9 cellular contexts compared by ENCODE assay signal in the genomic region with DNA sequence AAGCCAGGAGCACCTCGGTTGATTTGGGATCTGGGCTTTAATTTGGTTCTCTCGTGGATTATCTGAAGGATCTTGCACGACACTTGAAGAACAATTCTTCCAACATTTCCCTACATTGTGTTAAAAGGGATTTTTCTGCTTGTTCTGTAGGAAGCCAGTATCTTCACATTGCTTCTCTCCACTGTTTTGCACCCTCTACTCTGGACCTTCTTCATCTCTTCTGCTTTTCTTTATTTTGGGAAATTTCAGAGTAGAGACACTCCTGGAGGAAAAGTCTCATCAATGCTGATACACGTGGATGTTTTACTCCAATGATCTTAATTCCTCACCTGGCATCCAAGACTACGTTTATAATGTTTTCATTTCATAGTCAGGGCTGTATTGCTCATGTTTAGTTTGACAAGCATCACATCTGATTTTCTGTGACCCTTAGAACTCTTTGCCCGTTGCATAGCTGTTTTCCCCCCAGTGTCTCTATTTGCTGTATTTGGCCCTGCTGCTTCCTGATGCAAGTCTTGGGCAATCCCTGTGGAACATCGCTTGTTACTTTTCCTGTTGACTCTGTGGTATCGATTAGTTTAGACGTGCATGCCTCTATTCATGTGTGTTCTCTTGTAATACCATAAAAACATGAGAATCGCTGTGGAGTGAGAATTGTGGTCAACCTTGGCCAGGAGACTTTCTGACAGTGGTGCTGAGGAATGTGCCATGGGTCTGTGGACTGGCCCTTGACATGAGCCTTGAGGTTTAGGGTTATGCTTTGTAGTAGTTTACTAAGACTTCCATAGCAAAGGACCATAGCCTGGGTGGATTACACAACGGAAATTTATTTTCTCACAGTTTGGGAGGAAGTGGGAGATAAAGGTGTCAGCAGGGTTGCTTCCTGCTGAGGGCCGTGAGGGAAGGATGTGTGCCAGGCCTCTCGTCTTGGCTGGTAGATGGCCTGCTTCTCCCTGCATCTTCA. TPM values are rescaled to one million over a fixed set of nuclear protein-coding genes. Genes with fewer than 3 reads are reported as not detected.
DNase-seq lines count a peak whose midpoint lies in the region; ATAC-seq, FAIRE-seq and TF ChIP-seq lines count a peak whose summit lies in the region.
"Had no signal": no experiment of that assay in that cellular context is flagged by ENCODE, and none has a peak within 500 bp of the region (broad histone marks: within the 10 kb centered on the region; RNA-seq: fewer than 3 reads in every experiment).

No MANE protein-coding gene starts in this region.

- no peaks in the 10 kb centered on the region for H3K9me2 ChIP-seq in Karpas-422 (replicated peaks; ENCODE audit: insufficient read depth, low read length)

- no peaks in the 10 kb centered on the region for H4K20me1 ChIP-seq in GM12878 (ENCODE audit: control insufficient read depth, insufficient read depth)
- no peaks in the 10 kb centered on the region for H4K20me1 ChIP-seq in Karpas-422 (ENCODE audit: insufficient read depth, low read depth, low read length)

- H3K4me2 ChIP-seq in GM12878 (ENCODE audit: control insufficient read depth, insufficient read depth), result no peak overlapping the region
- H3K4me2 ChIP-seq in Karpas-422 (ENCODE audit: low read depth, low read length, poor library complexity, severe bottlenecking), result no peak overlapping the region

- H3K36me3 Mint-ChIP-seq in CD4-positive, alpha-beta memory T cell, result no peaks in the 10 kb centered on the region

- SMC1A ChIA-PET in GM12878 (lab: Charles Lee; ENCODE audit: uncharacterized antibody, unreplicated experiment), result interaction anchor here (1.0 kb wide), 1 partner anchor 11 kb away, joined by 3 read pairs; no protein-coding TSS in a partner anchor

- no TSS peak for BruUV-seq in GM12878 (replicated peaks; lab: Mats Ljungman, UMichigan)

- 13% methylated on average over 13 of the region's 13 CpGs for WGBS in GM12878 (ENCODE audit: insufficient coverage, insufficient replicate concordance, low lambda C conversion rate, missing lambda C conversion rate)

- TF ChIP-seq CTCF in GM12878 (IDR thresholded peaks at IDR 0.05 in 2 of 3, conservative IDR thresholded peaks at IDR 0.05 in 1 of 3; ENCODE audit: control insufficient read depth in 2 of 3, extremely low read depth in 1 of 3, insufficient read depth in 1 of 3, low read depth in 3 of 3, low read length in 3 of 3), result no peak
- TF ChIP-seq CTCF in gastrocnemius medialis (IDR thresholded peaks at IDR 0.05 in 4 of 5, conservative IDR thresholded peaks at IDR 0.05 in 1 of 5), result no peak

- intact Hi-C loops in CD4-positive, alpha-beta memory T cell (cut with micrococcal nuclease), result no loop called here
- intact Hi-C loops in GM12878 (cut with micrococcal nuclease; ENCODE audit: unreplicated experiment), result no loop called here
- intact Hi-C loops in gastrocnemius medialis (cut with DNase I; ENCODE audit: low total_unique reads), result loop anchor here (5.0 kb wide), 1 partner anchor 713 kb away; no protein-coding TSS in a partner anchor

- CTCF ChIA-PET in CD4-positive, alpha-beta memory T cell (lab: Charles Lee; ENCODE audit: partially characterized antibody), result no interaction called here
- CTCF ChIA-PET in GM12878 (lab: Yijun Ruan, JAX), result no interaction called here

- FAIRE-seq in GM12878 (lab: Jason Lieb, UNC), result no peak

- H2AFZ ChIP-seq in GM12878 (ENCODE audit: control insufficient read depth, low read depth, low read length) (no peak overlapping the region), Karpas-422 (ENCODE audit: low read length) (no peak overlapping the region)

- H3K4me3 ChIP-seq in CD4-positive, alpha-beta memory T cell (ENCODE audit: low read length in 2 of 2), result no peak overlapping the region
- H3K4me3 ChIP-seq in GM12878 (no peak overlapping the region), gastrocnemius medialis (no peak overlapping the region), Karpas-422 (ENCODE audit: low read length) (no peak overlapping the region)
- H3K4me3 ChIP-seq: Peyer's patch had no signal

- H3K27ac ChIP-seq in CD4-positive, alpha-beta memory T cell (ENCODE audit: low read depth, low read length), result no peak overlapping the region
- H3K27ac ChIP-seq in GM12878 (ENCODE audit: control insufficient read depth, insufficient read depth) (no peak overlapping the region), gastrocnemius medialis (no peak overlapping the region), Karpas-422 (ENCODE audit: low read length) (no peak overlapping the region)

- DNase-seq in CD4-positive, alpha-beta memory T cell, result no peak
- DNase-seq in HuH-7.5 (ENCODE audit: low spot score) (peak; percentile 68), GM12878 (ENCODE audit: low read depth, low spot score) (no peak), left lobe of liver (ENCODE audit: low spot score) (peak; percentile 50), gastrocnemius medialis (no peak), Karpas-422 (no peak)

- no peak overlapping the region for H3K9ac ChIP-seq in GM12878 (ENCODE audit: control insufficient read depth, insufficient read depth, low read length)
- no peak overlapping the region for H3K9ac ChIP-seq in Karpas-422 (ENCODE audit: low read length)

- POLR2A ChIA-PET in CD4-positive, alpha-beta memory T cell (lab: Charles Lee; ENCODE audit: partially characterized antibody), result no interaction called here
- POLR2A ChIA-PET in GM12878 (lab: Charles Lee), result no interaction called here

- H3K4me1 Mint-ChIP-seq in CD4-positive, alpha-beta memory T cell, result peaks cover 15 to 44% (median 32%) of the 10 kb centered on the region in 4 donors

- peaks cover 11% of the 10 kb centered on the region for H3K4me1 ChIP-seq in CD4-positive, alpha-beta memory T cell (ENCODE audit: insufficient read depth, low read length)
- no peaks in the 10 kb centered on the region for H3K4me1 ChIP-seq in GM12878 (ENCODE audit: control insufficient read depth, insufficient read depth, low read length)
- H3K4me1 ChIP-seq in gastrocnemius medialis, result peaks cover 6 to 10% of the 10 kb centered on the region in 2 donors
- H3K4me1 ChIP-seq in Karpas-422 (ENCODE audit: low read length), result no peaks in the 10 kb centered on the region
- H3K4me1 ChIP-seq: Peyer's patch had no signal

- no peaks in the 10 kb centered on the region for H3K36me3 ChIP-seq in CD4-positive, alpha-beta memory T cell (ENCODE audit: insufficient read depth, low read length)
- H3K36me3 ChIP-seq in GM12878 (ENCODE audit: control insufficient read depth in 2 of 2, insufficient read depth in 2 of 2, low read length in 1 of 2) (no peaks in the 10 kb centered on the region), gastrocnemius medialis (no peaks in the 10 kb centered on the region), Karpas-422 (ENCODE audit: insufficient read depth, low read length) (no peaks in the 10 kb centered on the region)
- H3K36me3 ChIP-seq: Peyer's patch had no signal

- no peak for TF ChIP-seq EP300 in GM12878 (IDR thresholded peaks at IDR 0.05; ENCODE audit: borderline replicate concordance in 1 of 2, control insufficient read depth in 1 of 2, low read depth in 2 of 2, low read length in 2 of 2)

- H3K79me2 ChIP-seq in GM12878 (ENCODE audit: control insufficient read depth, insufficient read depth, low read length), result no peaks in the 10 kb centered on the region
- H3K79me2 ChIP-seq in Karpas-422 (ENCODE audit: low read length), result no peaks in the 10 kb centered on the region

- H3K27me3 ChIP-seq in CD4-positive, alpha-beta memory T cell (ENCODE audit: insufficient read depth, low read length), result no peaks in the 10 kb centered on the region
- H3K27me3 ChIP-seq in GM12878 (replicated peaks in 1 of 2; ENCODE audit: control insufficient read depth in 2 of 2, insufficient read depth in 2 of 2, low read length in 1 of 2) (no peaks in the 10 kb centered on the region; a peak in 1 of 4 replicates), gastrocnemius medialis (no peaks in the 10 kb centered on the region), Karpas-422 (ENCODE audit: low read length) (no peaks in the 10 kb centered on the region)
- H3K27me3 ChIP-seq: Peyer's patch had no signal

- H3K9me3 Mint-ChIP-seq in CD4-positive, alpha-beta memory T cell, result no peaks in the 10 kb centered on the region

- ATAC-seq in GM12878, result no peak
- peak; percentile 87 for ATAC-seq in left lobe of liver
- ATAC-seq in GM21390 (IDR thresholded peaks at IDR 0.05; ENCODE audit: unreplicated experiment), result no peak
- ATAC-seq in GM19023 (IDR thresholded peaks at IDR 0.05; ENCODE audit: unreplicated experiment), result no peak
- no peak for ATAC-seq in gastrocnemius medialis

- peak overlapping the region; percentile 26 to 85 (median 49) for H3K27ac Mint-ChIP-seq in CD4-positive, alpha-beta memory T cell

- H3K9me3 ChIP-seq in CD4-positive, alpha-beta memory T cell (ENCODE audit: control insufficient read depth in 1 of 2, low read length in 2 of 2), result no peaks in the 10 kb centered on the region
- H3K9me3 ChIP-seq in GM12878 (replicated peaks; ENCODE audit: control insufficient read depth, insufficient read depth, low read length), result no peaks in the 10 kb centered on the region
- no peaks in the 10 kb centered on the region for H3K9me3 ChIP-seq in gastrocnemius medialis
- no peaks in the 10 kb centered on the region for H3K9me3 ChIP-seq in Karpas-422 (ENCODE audit: low read length)
- H3K9me3 ChIP-seq: Peyer's patch had no signal

- H3K4me3 Mint-ChIP-seq in CD4-positive, alpha-beta memory T cell, result peak overlapping the region in 7 of 8 donors; percentile 14 to 82 (median 49)

- in situ Hi-C loops in GM12878 (cut with MboI) (no loop called here), gastrocnemius medialis (cut with MboI; ENCODE audit: low sequenced_read_pairs in 4 of 4) (no loop called here)

- TF ChIP-seq POLR2A in GM12878 (IDR thresholded peaks at IDR 0.05; ENCODE audit: low read depth, low read length), result no peak
- no peak for TF ChIP-seq POLR2A in gastrocnemius medialis (IDR thresholded peaks at IDR 0.05)

- RAD21 ChIA-PET in GM12878 (lab: Charles Lee; ENCODE audit: unreplicated experiment), result no interaction called here

- TF ChIP-seq RAD21 in GM12878 (IDR thresholded peaks at IDR 0.05; ENCODE audit: insufficient read depth, low read depth, low read length), result no peak

- peaks cover 0 to 2% of the 10 kb centered on the region in 2 donors for H3K27me3 Mint-ChIP-seq in CD4-positive, alpha-beta memory T cell

RNA-seq across cellular contexts. Expression of a gene that starts 12.5 kb away (rescaled TPM):
- total RNA-seq in CD4-positive, alpha-beta memory T cell, result 1 to 10 TPM; 9.5 to 9.6 TPM
- 1 to 10 TPM; 5.5 to 6.9 TPM for polyA plus RNA-seq in CD4-positive, alpha-beta memory T cell
- 70.7 and 70.9 TPM in 2 replicates for total RNA-seq in GM12878 (2013; cell fraction: nucleolus; rRNA removed)
- 0.23 and 0.76 TPM in 2 replicates for total RNA-seq in GM12878 (2014; rRNA removed)
- total RNA-seq in GM12878 (2014; rRNA removed; fragmentation: Illumina TruSeq; extraction: Trizol), result 0.09 and 0.27 TPM in 2 replicates
- 0.36 and 0.48 TPM in 2 replicates for total RNA-seq in GM12878 (2021)
- 0.25 TPM for polyA plus RNA-seq in GM12878 (2011; ENCODE audit: low read depth)
- polyA plus RNA-seq in GM12878 (2011; rRNA removed), result 5.3 and 7.7 TPM in 2 replicates
- 2.3 and 2.9 TPM in 2 replicates for polyA plus RNA-seq in GM12878 (2011; cell fraction: cytosol; rRNA removed)
- polyA plus RNA-seq in GM12878 (2011; cell fraction: nucleus; rRNA removed), result 6.1 and 6.2 TPM in 2 replicates
- 0.08 TPM in 1 of 2 replicates, not detected in the other for polyA plus RNA-seq in GM12878 (2012)
- 0.06 and 0.12 TPM in 2 replicates for polyA plus RNA-seq in GM12878 (2014; fragmentation: Illumina TruSeq; extraction: Trizol)
- under 1 TPM in 1 of 2 experiments, not detected in 1; 0.05 TPM for polyA plus RNA-seq in GM12878 (2014; fragmentation: Nextera tagmentation; extraction: Ambion mirVana)
- 0.06 and 0.17 TPM in 2 replicates for polyA plus RNA-seq in GM12878 (2014; rRNA removed)
- polyA plus RNA-seq in GM12878 (2016; fragmentation: Nextera tagmentation; extraction: Ambion mirVana), result under 1 TPM; 0.10 to 0.16 TPM
- 16.2 and 18.2 TPM in 2 replicates for polyA minus RNA-seq in GM12878 (2011; rRNA and poly(A)+ RNA removed)
- polyA minus RNA-seq in GM12878 (2011; cell fraction: cytosol; rRNA and poly(A)+ RNA removed), result 1.9 and 4.2 TPM in 2 replicates
- 38.3 and 61.8 TPM in 2 replicates for polyA minus RNA-seq in GM12878 (2011; cell fraction: nucleus; rRNA and poly(A)+ RNA removed)
- 3.9 TPM for total RNA-seq in left lobe of liver
- total RNA-seq in gastrocnemius medialis, result 10 to 100 TPM in 1 of 4 donors, 1 to 10 TPM in 3; 4.1 to 10.0 (median 7.6) TPM
- total RNA-seq in Karpas-422 (2014; rRNA removed; shearing (Covaris generic); ENCODE audit: low replicate concordance), result 0.82 and 1.3 TPM in 2 replicates

Comparison
In these comparisons a context has a peak if more than half of its experiments do, and no peak if none do; other contexts are left out.
1. DNase-seq: peak in HuH-7.5 (single experiment) and left lobe of liver (single experiment); none in CD4-positive, alpha-beta memory T cell (0 of 5), GM12878 (single experiment), gastrocnemius medialis (0 of 2) and Karpas-422 (single experiment).